Comparison of ENCODE assay signal across 11 cellular contexts in the genomic region with DNA sequence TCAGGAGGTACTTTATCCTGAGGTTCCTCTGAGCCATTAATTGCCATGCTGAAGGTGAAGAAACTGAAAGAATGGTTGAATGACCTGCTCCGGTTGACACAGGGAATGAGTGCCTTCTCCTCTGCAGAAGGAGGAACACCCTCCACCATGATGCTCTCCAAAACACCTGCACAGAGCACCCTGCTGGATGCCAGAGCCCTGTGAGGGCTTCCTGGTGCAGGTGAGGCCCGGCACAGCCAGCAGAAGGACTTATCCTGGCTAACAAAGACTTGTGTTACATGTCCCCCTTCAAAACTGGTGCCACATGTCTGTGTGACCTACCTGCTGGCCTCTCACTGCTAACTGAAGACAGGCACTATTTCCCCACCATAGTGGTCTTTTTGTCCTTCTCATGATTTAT. TPM values are rescaled to one million over a fixed set of nuclear protein-coding genes. Genes with fewer than 3 reads are reported as not detected.
DNase-seq lines count a peak whose midpoint lies in the region; ATAC-seq, FAIRE-seq and TF ChIP-seq lines count a peak whose summit lies in the region.
"Had no signal": no experiment of that assay in that cellular context is flagged by ENCODE, and none has a peak within 500 bp of the region (broad histone marks: within the 10 kb centered on the region; RNA-seq: fewer than 3 reads in every experiment).

No MANE protein-coding gene starts in this region.

- 51 to 67% methylated on average over 2 of the region's 2 CpGs for WGBS in pancreas, 2 donors

- H3K4me3 ChIP-seq in MM.1S (ENCODE audit: low read length) (peak overlapping the region; percentile 51), colonic mucosa (no peak overlapping the region), pancreas (no peak overlapping the region)

- H3K9me2 ChIP-seq in MM.1S (replicated peaks; ENCODE audit: insufficient read depth, low read length): no peaks in the 10 kb centered on the region

- no peak for TF ChIP-seq CTCF in MM.1S (IDR thresholded peaks at IDR 0.05; ENCODE audit: low read length)
- TF ChIP-seq CTCF in colonic mucosa (IDR thresholded peaks at IDR 0.05): no peak
- TF ChIP-seq CTCF in pancreas (IDR thresholded peaks at IDR 0.05): no peak

- H3K9me3 ChIP-seq in MM.1S (replicated peaks; ENCODE audit: insufficient read depth, low read length): no peaks in the 10 kb centered on the region
- H3K9me3 ChIP-seq in colonic mucosa: no peaks in the 10 kb centered on the region
- no peaks in the 10 kb centered on the region for H3K9me3 ChIP-seq in pancreas

- H3K79me2 ChIP-seq in MM.1S (ENCODE audit: low read length): no peaks in the 10 kb centered on the region

- H3K27ac ChIP-seq in MM.1S (ENCODE audit: low read length) (peak overlapping the region; percentile 81), colonic mucosa (peak overlapping the region; percentile 87), pancreas (peak overlapping the region; percentile 40 to 80 (median 68))

- no peak for TF ChIP-seq POLR2A in GM12892 (IDR thresholded peaks at IDR 0.05; ENCODE audit: low read depth, low read length)

- peak in 1 of 4 donors; percentile 3 for ATAC-seq in pancreas

- H3K27me3 ChIP-seq in MM.1S (replicated peaks; ENCODE audit: insufficient read depth, low read length) (no peaks in the 10 kb centered on the region), colonic mucosa (no peaks in the 10 kb centered on the region), pancreas (no peaks in the 10 kb centered on the region)

- H3K9ac ChIP-seq in MM.1S (ENCODE audit: low read length) (peak overlapping the region; percentile 51), colonic mucosa (ENCODE audit: low read depth in 2 of 2, low read length in 2 of 2) (peak overlapping the region in 1 of 2 donors; percentile 77)

- peak overlapping the region; percentile 76 for H3K4me2 ChIP-seq in MM.1S (ENCODE audit: low read depth, low read length)

- peak; percentile 60 for DNase-seq in DMS53 (lab: John Stamatoyannopoulos, UW)
- DNase-seq in DMS53 treated with DMSO at 0.1 percent for 48 hours (lab: John Stamatoyannopoulos, UW; ENCODE audit: unreplicated experiment): no peak
- peak; percentile 63 for DNase-seq in MM.1S
- no peak for DNase-seq in colonic mucosa
- peak in 1 of 6 donors; percentile 16 for DNase-seq in pancreas
- no peak for DNase-seq in effector CD4-positive, alpha-beta T cell
- no peak for DNase-seq in GM12892 (ENCODE audit: insufficient read length)
- no peak for DNase-seq in UCSD-AML1 (lab: John Stamatoyannopoulos, UW; ENCODE audit: unreplicated experiment)
- DNase-seq: 8988T; NCI-H1048; stimulated activated CD4-positive, alpha-beta T cell treated with anti-CD3 and anti-CD28 coated beads, Interleukin-15, amount 100 ng/mL, for 24 hours had no signal

- H3F3A ChIP-seq in MM.1S (ENCODE audit: insufficient read depth, low read length): peaks cover 47% of the 10 kb centered on the region

- FAIRE-seq in pancreas (lab: Jason Lieb, UNC) (no peak), GM12892 (lab: Jason Lieb, UNC) (no peak)

- H4K20me1 ChIP-seq in MM.1S (ENCODE audit: insufficient read depth, low read length): no peaks in the 10 kb centered on the region

- intact Hi-C loops in colonic mucosa (cut with DNase I) (no loop called here), pancreas (cut with DNase I) (loop anchor here in 1 of 3 donors (10.0 kb wide), 1 partner anchor 127 kb away; no protein-coding TSS in a partner anchor)

- no peaks in the 10 kb centered on the region for H3K36me3 ChIP-seq in MM.1S (replicated peaks; ENCODE audit: insufficient read depth, low read length)
- H3K36me3 ChIP-seq in colonic mucosa: no peaks in the 10 kb centered on the region
- H3K36me3 ChIP-seq in pancreas: no peaks in the 10 kb centered on the region

- peak overlapping the region; percentile 44 for H2AFZ ChIP-seq in MM.1S (ENCODE audit: low read length)

- H3K4me1 ChIP-seq in MM.1S (ENCODE audit: low read length) (peaks cover 50% of the 10 kb centered on the region), colonic mucosa (peaks cover 37% of the 10 kb centered on the region), pancreas (peaks cover 18 to 48% (median 28%) of the 10 kb centered on the region in 3 donors)

RNA-seq across cellular contexts. Expression of a gene that starts 14.3 kb away (rescaled TPM):
- 100 to 1,000 TPM; 111 to 147 TPM for total RNA-seq in colonic mucosa
- 10 to 100 TPM; 18.3 to 31.6 (median 19.9) TPM for total RNA-seq in pancreas
- polyA plus RNA-seq in pancreas: 10 to 100 TPM; 12.3 to 17.0 TPM
- polyA plus RNA-seq in GM12892 (2012; ENCODE audit: missing spikeins): 45.5 TPM

Comparison
In these comparisons a context has a peak if more than half of its experiments do, and no peak if none do; other contexts are left out.
1. DNase-seq: peak in DMS53 (single experiment) and MM.1S (single experiment); none in DMS53 treated with DMSO at 0.1 percent for 48 hours (single experiment), colonic mucosa (single experiment), effector CD4-positive, alpha-beta T cell (single experiment), GM12892 (single experiment) and UCSD-AML1 (single experiment).
2. Peak in every context shown above with its lines, with median percentiles within 50 percentile points of each other: H3K27ac ChIP-seq.